8 cellular contexts compared by ENCODE assay signal in the genomic region with DNA sequence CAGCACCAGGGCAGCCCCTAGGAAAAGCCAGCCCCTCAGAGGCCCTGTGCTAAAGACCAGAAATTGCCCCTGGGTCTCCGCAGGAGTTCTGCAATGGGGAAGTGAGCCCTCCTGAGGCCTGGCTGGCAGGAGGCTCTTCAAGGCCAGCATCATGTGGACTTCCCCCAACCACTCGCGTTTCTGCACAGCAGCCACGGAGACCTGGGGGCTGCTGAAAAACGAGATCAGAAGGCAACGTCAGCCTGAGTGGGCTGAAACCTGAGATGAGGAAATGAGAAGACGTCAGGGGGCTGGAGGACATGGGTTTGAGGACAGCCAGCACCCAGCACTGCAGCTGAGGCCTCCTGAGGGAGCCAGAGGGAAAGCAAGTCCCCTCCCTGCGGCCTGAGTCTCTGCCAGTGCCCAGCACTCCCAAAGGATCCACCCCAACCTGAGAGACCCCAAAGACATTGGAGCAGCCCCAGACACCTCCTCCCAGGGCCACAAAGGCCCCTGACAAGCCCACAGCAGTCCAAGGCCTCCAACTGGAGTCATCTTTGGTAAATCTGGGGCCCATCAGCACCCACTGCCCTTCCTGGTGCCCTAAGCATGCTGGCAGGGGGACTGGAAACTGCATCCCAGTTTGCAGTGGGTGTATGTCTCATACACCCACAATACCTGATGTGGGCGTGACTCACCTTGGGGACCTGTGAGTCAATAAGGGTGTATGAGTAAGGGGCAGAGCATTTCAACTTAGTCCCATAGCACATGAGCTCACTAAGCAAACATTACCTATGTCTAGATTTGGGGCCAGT. TPM values are rescaled to one million over a fixed set of nuclear protein-coding genes. Genes with fewer than 3 reads are reported as not detected.
DNase-seq lines count a peak whose midpoint lies in the region; ATAC-seq, FAIRE-seq and TF ChIP-seq lines count a peak whose summit lies in the region.

No MANE protein-coding gene starts in this region.

- intact Hi-C loops in PC-3 (cut with micrococcal nuclease): loop anchor here (5.0 kb wide), 1 partner anchor 36 kb away; a partner anchor contains a TSS
- intact Hi-C loops in prostate gland (cut with DNase I): no loop called here
- intact Hi-C loops in uterus (cut with DNase I; ENCODE audit: low total_unique reads): no loop called here

- no peaks in the 10 kb centered on the region for H3K36me3 ChIP-seq in PC-3 (ENCODE audit: low read depth, low read length)
- no peaks in the 10 kb centered on the region for H3K36me3 ChIP-seq in prostate gland
- no peaks in the 10 kb centered on the region for H3K36me3 ChIP-seq in uterus

- 59% methylated on average over 9 of the region's 9 CpGs for WGBS in prostate gland

- peak overlapping the region; percentile 100 for H3K27ac ChIP-seq in PC-3 (ENCODE audit: low read length)
- peak overlapping the region; percentile 19 for H3K27ac ChIP-seq in cingulate gyrus (ENCODE audit: low read depth, low read length)
- no peak overlapping the region for H3K27ac ChIP-seq in prostate gland
- no peak overlapping the region for H3K27ac ChIP-seq in uterus

- peak; percentile 85 for DNase-seq in GM13976 (ENCODE audit: low spot score)
- DNase-seq in H54 (ENCODE audit: insufficient read length, low spot score): peak; percentile 60
- DNase-seq in PC-3: peak; percentile 98
- DNase-seq in stimulated activated CD8-positive, alpha-beta memory T cell treated with anti-CD3 and anti-CD28 coated beads, Interleukin-4, amount 100 ng/mL, for 48 hours: peak; percentile 81
- no peak for DNase-seq in prostate gland (ENCODE audit: low spot score)
- DNase-seq in NCI-H2196 (lab: John Stamatoyannopoulos, UW; ENCODE audit: unreplicated experiment): no peak
- DNase-seq in uterus: no peak

- peak overlapping the region; percentile 88 for H3K9ac ChIP-seq in PC-3 (ENCODE audit: low read length)

- H3K79me2 ChIP-seq in PC-3 (ENCODE audit: low read length): peaks cover 11% of the 10 kb centered on the region

- H3K9me2 ChIP-seq in PC-3 (replicated peaks; ENCODE audit: low read length): no peaks in the 10 kb centered on the region

- no peak overlapping the region for H2AFZ ChIP-seq in PC-3 (ENCODE audit: low read length)

- peaks cover 67% of the 10 kb centered on the region for H3K4me1 ChIP-seq in PC-3 (ENCODE audit: insufficient read depth, low read length)
- H3K4me1 ChIP-seq in prostate gland (replicated peaks): no peaks in the 10 kb centered on the region
- no peaks in the 10 kb centered on the region for H3K4me1 ChIP-seq in uterus

- H3K4me3 ChIP-seq in PC-3 (ENCODE audit: low read length): no peak overlapping the region
- no peak overlapping the region for H3K4me3 ChIP-seq in prostate gland
- no peak overlapping the region for H3K4me3 ChIP-seq in uterus

- no peaks in the 10 kb centered on the region for H3K27me3 ChIP-seq in PC-3 (ENCODE audit: low read length)
- H3K27me3 ChIP-seq in prostate gland (replicated peaks; ENCODE audit: insufficient read depth): no peaks in the 10 kb centered on the region
- H3K27me3 ChIP-seq in uterus: no peaks in the 10 kb centered on the region

- TSS peak; percentile 66 for BruUV-seq in PC-3 (replicated peaks; lab: Mats Ljungman, UMichigan)

- H3F3A ChIP-seq in PC-3 (ENCODE audit: low read length, unreplicated experiment): peaks cover 6% of the 10 kb centered on the region

- peak; percentile 78 for ATAC-seq in PC-3

- TF ChIP-seq CTCF in GM13976 (IDR thresholded peaks at IDR 0.05; ENCODE audit: borderline replicate concordance, control extremely low read depth, extremely low read depth, insufficient read depth, missing control alignments) (peak; percentile 44), PC-3 (conservative IDR thresholded peaks at IDR 0.05; ENCODE audit: low read depth, low read length) (0 out of 2 replicates have a peak, but pooled peaks have one; percentile 22), prostate gland (IDR thresholded peaks at IDR 0.05) (no peak), uterus (IDR thresholded peaks at IDR 0.05) (no peak)

- no peaks in the 10 kb centered on the region for H3K9me3 ChIP-seq in PC-3 (ENCODE audit: low read length)
- no peaks in the 10 kb centered on the region for H3K9me3 ChIP-seq in prostate gland
- no peaks in the 10 kb centered on the region for H3K9me3 ChIP-seq in uterus

- POLR2A ChIA-PET in PC-3 (lab: Charles Lee; ENCODE audit: unreplicated experiment): interaction anchor here (0.6 to 1.0 kb wide), 4 partner anchors 12 to 267 kb away, joined by 3 read pairs; no protein-coding TSS in a partner anchor

- no peaks in the 10 kb centered on the region for H4K20me1 ChIP-seq in PC-3 (ENCODE audit: low read length)

- in situ Hi-C loops in GM13976 (cut with MboI; ENCODE audit: low sequenced_read_pairs, unreplicated experiment): no loop called here

- no peak for FAIRE-seq in H54 (lab: Jason Lieb, UNC)

- peak overlapping the region; percentile 71 for H3K4me2 ChIP-seq in PC-3 (ENCODE audit: low read length)

- CTCF ChIA-PET in PC-3 (lab: Charles Lee): no interaction called here

- TF ChIP-seq POLR2A in H54 (IDR thresholded peaks at IDR 0.05; ENCODE audit: low read depth, low read length) (no peak), prostate gland (IDR thresholded peaks at IDR 0.05) (no peak), uterus (IDR thresholded peaks at IDR 0.05) (no peak)

RNA-seq across cellular contexts. Expression of a gene that starts 29.2 kb away (rescaled TPM):
- total RNA-seq in PC-3 (2014; rRNA removed): 0.18 TPM in 1 of 2 replicates, not detected in the other
- 10 to 100 TPM in 1 of 2 donors, under 1 TPM in 1; 0.87 to 45.9 TPM for total RNA-seq in prostate gland
- total RNA-seq in uterus: 1 to 10 TPM in 2 of 4 donors, not detected in 2; 1.1 to 2.3 TPM

RNA-seq across cellular contexts. Expression of a gene that starts 37.1 kb away (rescaled TPM):
- total RNA-seq in PC-3 (2014; rRNA removed) (74.9 and 75.9 TPM in 2 replicates), prostate gland (100 to 1,000 TPM in 1 of 2 donors, 1 to 10 TPM in 1; 1.3 to 171 TPM), uterus (10 to 100 TPM in 1 of 4 donors, 1 to 10 TPM in 1, under 1 TPM in 1, not detected in 1; 0.29 to 16.9 (median 4.5) TPM)

Comparison
In these comparisons a context has a peak if more than half of its experiments do, and no peak if none do; other contexts are left out.
1. DNase-seq: peak in GM13976 (single experiment), H54 (single experiment), PC-3 (single experiment) and stimulated activated CD8-positive, alpha-beta memory T cell treated with anti-CD3 and anti-CD28 coated beads, Interleukin-4, amount 100 ng/mL, for 48 hours (single experiment); none in prostate gland (single experiment), NCI-H2196 (single experiment) and uterus (0 of 2).
2. CTCF ChIP-seq: peak in GM13976 (single experiment) and PC-3 (single experiment); none in prostate gland (0 of 4) and uterus (0 of 4).
3. H3K27ac ChIP-seq: peak in PC-3 (single experiment) and cingulate gyrus (single experiment); none in prostate gland (0 of 2) and uterus (0 of 2).